In the genomic region with DNA sequence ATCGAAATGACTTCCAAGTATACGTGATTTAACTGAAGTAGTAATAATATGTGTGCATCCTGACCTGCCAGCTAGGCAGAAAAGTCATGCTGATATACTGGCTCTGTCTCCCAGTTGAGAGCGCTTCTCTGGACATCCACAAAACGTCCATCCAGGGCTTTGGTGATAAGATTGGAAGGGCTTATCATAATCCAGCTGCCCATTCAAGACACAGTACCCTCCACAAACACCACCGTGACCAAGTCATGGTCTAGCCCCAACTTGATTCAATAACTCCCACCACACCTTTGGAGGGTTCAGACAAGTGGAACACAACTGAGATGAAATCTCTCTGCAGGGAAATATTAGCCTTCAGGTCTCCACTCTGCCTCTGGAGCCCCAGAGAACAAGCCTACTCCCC, we compare ENCODE assay signal across 10 cellular contexts.
DNase-seq lines count a peak whose midpoint lies in the region; ATAC-seq, FAIRE-seq and TF ChIP-seq lines count a peak whose summit lies in the region.
"Had no signal": no experiment of that assay in that cellular context is flagged by ENCODE, and none has a peak within 500 bp of the region (broad histone marks: within the 10 kb centered on the region; RNA-seq: fewer than 3 reads in every experiment).

No MANE protein-coding gene starts in this region.

- no peaks in the 10 kb centered on the region for H3K9me3 ChIP-seq in liver (ENCODE audit: control insufficient read depth in 4 of 4, low read length in 3 of 4)
- no peaks in the 10 kb centered on the region for H3K9me3 ChIP-seq in HepG2 (ENCODE audit: low read length)
- no peaks in the 10 kb centered on the region for H3K9me3 ChIP-seq in naive thymus-derived CD4-positive, alpha-beta T cell (ENCODE audit: control insufficient read depth in 2 of 3, low read length in 3 of 3)

- BruUV-seq in HepG2 (replicated peaks; lab: Mats Ljungman, UMichigan): no TSS peak

- H3K4me3 ChIP-seq in liver (ENCODE audit: low read depth in 1 of 3, low read length in 3 of 3) (no peak overlapping the region), HepG2 (replicated peaks in 1 of 3; ENCODE audit: insufficient read depth in 1 of 3, low read depth in 2 of 3, low read length in 3 of 3) (no peak overlapping the region)
- no peak overlapping the region for H3K4me3 ChIP-seq in naive thymus-derived CD4-positive, alpha-beta T cell (ENCODE audit: low read length)

- H3K27ac ChIP-seq in liver (ENCODE audit: low read depth in 1 of 2, low read length in 2 of 2): peak overlapping the region; percentile 75 to 99
- no peak overlapping the region for H3K27ac ChIP-seq in HepG2 (ENCODE audit: extremely low read length, insufficient read depth, low read length)
- H3K27ac ChIP-seq in caudate nucleus (ENCODE audit: low read depth, low read length): peak overlapping the region; percentile 77
- peak overlapping the region; percentile 26 for H3K27ac ChIP-seq in naive thymus-derived CD4-positive, alpha-beta T cell (ENCODE audit: low read depth, low read length)

- no peak overlapping the region for H3K4me2 ChIP-seq in HepG2 (ENCODE audit: low read depth, low read length)

- POLR2A ChIA-PET in HepG2 (lab: Yijun Ruan, JAX): interaction anchor here (1.4 to 2.2 kb wide), 3 partner anchors 16 to 41 kb away, joined by 4 to 14 read pairs (median 13); no protein-coding TSS in a partner anchor
- POLR2A ChIA-PET in naive thymus-derived CD4-positive, alpha-beta T cell (lab: Charles Lee): interaction anchor here (6.4 to 17.1 kb wide), 2 partner anchors 41 to 56 kb away, joined by 75 to 547 read pairs; no protein-coding TSS in a partner anchor

- H3K4me1 ChIP-seq in liver (ENCODE audit: control insufficient read depth in 4 of 4, insufficient read depth in 4 of 4, low read length in 3 of 4): peaks cover 12 to 38% (median 29%) of the 10 kb centered on the region in 4 donors
- peaks cover 56% of the 10 kb centered on the region for H3K4me1 ChIP-seq in HepG2 (ENCODE audit: insufficient read depth, low read length)
- peaks cover 36 to 69% of the 10 kb centered on the region in 2 donors for H3K4me1 ChIP-seq in naive thymus-derived CD4-positive, alpha-beta T cell (ENCODE audit: control insufficient read depth in 2 of 2, insufficient read depth in 2 of 2, low read length in 2 of 2)

- H3K36me3 ChIP-seq in liver (ENCODE audit: control insufficient read depth in 4 of 4, insufficient read depth in 3 of 4, low read depth in 1 of 4, low read length in 3 of 4) (no peaks in the 10 kb centered on the region), HepG2 (replicated peaks in 1 of 2; ENCODE audit: control insufficient read depth in 1 of 2, insufficient read depth in 2 of 2, low read length in 2 of 2) (no peaks in the 10 kb centered on the region; a peak in 1 of 5 replicates)
- H3K36me3 ChIP-seq in naive thymus-derived CD4-positive, alpha-beta T cell (ENCODE audit: control insufficient read depth in 2 of 3, insufficient read depth in 3 of 3, low read length in 3 of 3): no peaks in the 10 kb centered on the region

- no peak for FAIRE-seq in HepG2 (lab: Jason Lieb, UNC)

- no peaks in the 10 kb centered on the region for H4K20me1 ChIP-seq in HepG2 (ENCODE audit: insufficient read depth, low read length)

- H3K4me1 Mint-ChIP-seq in naive thymus-derived CD4-positive, alpha-beta T cell: peaks cover 81 to 97% (median 94%) of the 10 kb centered on the region in 7 donors

- TF ChIP-seq EP300 in HepG2 (IDR thresholded peaks at IDR 0.05; ENCODE audit: low read depth in 2 of 2, low read length in 2 of 2): no peak
- no peak for TF ChIP-seq EP300 in HepG2 (CRISPR knock-in tag; IDR thresholded peaks at IDR 0.05; ENCODE audit: borderline replicate concordance)

- peak overlapping the region; percentile 23 to 49 for H3K9ac ChIP-seq in liver (ENCODE audit: low read depth in 1 of 2, low read length in 2 of 2)
- no peak overlapping the region; the same call in 1 of the 2 replicates for H3K9ac ChIP-seq in HepG2 (ENCODE audit: insufficient read depth, low read depth, low read length)

- H3K27me3 Mint-ChIP-seq in naive thymus-derived CD4-positive, alpha-beta T cell: peaks cover 0 to 6% (median 0%) of the 10 kb centered on the region in 5 donors

- DNase-seq in HepG2 (ENCODE audit: low spot score) (no peak), caudate nucleus (lab: John Stamatoyannopoulos, UW) (no peak), DMS53 (lab: John Stamatoyannopoulos, UW) (no peak), SKM-1 treated with dmso at 0.1 percent for 144 hours (lab: John Stamatoyannopoulos, UW; ENCODE audit: unreplicated experiment) (no peak), NCI-H2081 (lab: John Stamatoyannopoulos, UW) (no peak), NOMO-1 treated with dmso at 0.1 percent for 144 hours (lab: John Stamatoyannopoulos, UW; ENCODE audit: unreplicated experiment) (no peak)
- DNase-seq in naive thymus-derived CD4-positive, alpha-beta T cell: no peak
- DNase-seq: activated CD8-positive, alpha-beta memory T cell treated with anti-CD3 and anti-CD28 coated beads, Interleukin-2, amount 50 U/mL, for 48 hours; NCI-H187 treated with DMSO at 0.1 percent for 48 hours had no signal

- peak overlapping the region in 2 of 10 donors; percentile 1 to 9 for H3K4me3 Mint-ChIP-seq in naive thymus-derived CD4-positive, alpha-beta T cell

- WGBS in liver: 75% methylated on average over 5 of the region's 5 CpGs
- 96% methylated on average over 5 of the region's 5 CpGs for WGBS in HepG2 (ENCODE audit: low lambda C conversion rate)

- CTCF ChIA-PET in HepG2 (lab: Yijun Ruan, JAX; ENCODE audit: low intra/inter-chr PET ratio, low total read pairs): interaction anchor here (1.1 to 2.1 kb wide), 4 partner anchors 41 to 169 kb away, joined by 4 to 26 read pairs (median 8); no protein-coding TSS in a partner anchor
- CTCF ChIA-PET in naive thymus-derived CD4-positive, alpha-beta T cell (lab: Charles Lee): interaction anchor here (0.5 to 6.6 kb wide), 8 partner anchors 31 to 135 kb away, joined by 3 to 145 read pairs (median 8); no protein-coding TSS in a partner anchor

- in situ Hi-C loops in HepG2 (cut with HindIII; ENCODE audit: extremely low pct_ligation_motif_present, low pct_unique_long_range_greater_than_20kb): loop anchor here (5.0 kb wide), 2 partner anchors 39 to 139 kb away; no protein-coding TSS in a partner anchor

- peaks cover 32% of the 10 kb centered on the region for H3K79me2 ChIP-seq in HepG2 (ENCODE audit: insufficient read depth, low read length)

- no peak for ATAC-seq in HepG2
- no peak for ATAC-seq in naive thymus-derived CD4-positive, alpha-beta T cell

- intact Hi-C loops in HepG2 (cut with micrococcal nuclease; ENCODE audit: unreplicated experiment): loop anchor here (1.0 kb wide), 3 partner anchors 41 to 135 kb away; no protein-coding TSS in a partner anchor
- intact Hi-C loops in naive thymus-derived CD4-positive, alpha-beta T cell (cut with micrococcal nuclease): loop anchor here (1.0 to 10.0 kb wide), 6 partner anchors 36 to 903 kb away; partner anchors contain the start of gene FCMR (in 1 of the 2)

- no peak for TF ChIP-seq CTCF in liver (IDR thresholded peaks at IDR 0.05; ENCODE audit: low read depth, low read length, missing input control)
- TF ChIP-seq CTCF in HepG2 (CRISPR knock-in tag; IDR thresholded peaks at IDR 0.05): no peak

- H3K36me3 Mint-ChIP-seq in naive thymus-derived CD4-positive, alpha-beta T cell: peaks cover 0 to 20% (median 4%) of the 10 kb centered on the region in 5 donors

- H3K9me3 Mint-ChIP-seq in naive thymus-derived CD4-positive, alpha-beta T cell: peaks cover 0 to 13% (median 0%) of the 10 kb centered on the region in 11 donors

- no peaks in the 10 kb centered on the region for H3K27me3 ChIP-seq in liver (ENCODE audit: control insufficient read depth in 4 of 4, insufficient read depth in 4 of 4, low read length in 3 of 4)
- H3K27me3 ChIP-seq in HepG2 (ENCODE audit: control insufficient read depth in 1 of 2, insufficient read depth in 2 of 2, low read length in 2 of 2): no peaks in the 10 kb centered on the region; a peak in 2 of 5 replicates
- no peaks in the 10 kb centered on the region for H3K27me3 ChIP-seq in naive thymus-derived CD4-positive, alpha-beta T cell (ENCODE audit: control insufficient read depth in 2 of 2, insufficient read depth in 2 of 2, low read length in 2 of 2)

- TF ChIP-seq RAD21 in liver (IDR thresholded peaks at IDR 0.05) (no peak), HepG2 (CRISPR knock-in tag; IDR thresholded peaks at IDR 0.05) (no peak)

- TF ChIP-seq POLR2A in HepG2 (IDR thresholded peaks at IDR 0.05; ENCODE audit: insufficient read depth in 1 of 2, low read depth in 2 of 2, low read length in 2 of 2): no peak

- no peak overlapping the region for H2AFZ ChIP-seq in HepG2 (ENCODE audit: low read length)

- H3K27ac Mint-ChIP-seq in naive thymus-derived CD4-positive, alpha-beta T cell: peak overlapping the region; percentile 43 to 100 (median 96)

TF ChIP-seq in liver, 16 proteins besides CTCF, POLR2A, EP300 and RAD21 (continues in another document):
- TF ChIP-seq GABPA (IDR thresholded peaks at IDR 0.05 in 1 of 2, conservative IDR thresholded peaks at IDR 0.05 in 1 of 2): no peak
- TF ChIP-seq FOXA1 (IDR thresholded peaks at IDR 0.05): no peak
- no peak for TF ChIP-seq NR2F2 (IDR thresholded peaks at IDR 0.05)
- TF ChIP-seq YY1 (IDR thresholded peaks at IDR 0.05): no peak
- TF ChIP-seq JUND (IDR thresholded peaks at IDR 0.05): no peak

TF ChIP-seq in HepG2, 621 proteins besides CTCF, POLR2A, EP300 and RAD21 (continues in another document):
- TF ChIP-seq PRDM15 (CRISPR knock-in tag; IDR thresholded peaks at IDR 0.05): no peak
